8 cellular contexts compared by ENCODE assay signal in the genomic region with DNA sequence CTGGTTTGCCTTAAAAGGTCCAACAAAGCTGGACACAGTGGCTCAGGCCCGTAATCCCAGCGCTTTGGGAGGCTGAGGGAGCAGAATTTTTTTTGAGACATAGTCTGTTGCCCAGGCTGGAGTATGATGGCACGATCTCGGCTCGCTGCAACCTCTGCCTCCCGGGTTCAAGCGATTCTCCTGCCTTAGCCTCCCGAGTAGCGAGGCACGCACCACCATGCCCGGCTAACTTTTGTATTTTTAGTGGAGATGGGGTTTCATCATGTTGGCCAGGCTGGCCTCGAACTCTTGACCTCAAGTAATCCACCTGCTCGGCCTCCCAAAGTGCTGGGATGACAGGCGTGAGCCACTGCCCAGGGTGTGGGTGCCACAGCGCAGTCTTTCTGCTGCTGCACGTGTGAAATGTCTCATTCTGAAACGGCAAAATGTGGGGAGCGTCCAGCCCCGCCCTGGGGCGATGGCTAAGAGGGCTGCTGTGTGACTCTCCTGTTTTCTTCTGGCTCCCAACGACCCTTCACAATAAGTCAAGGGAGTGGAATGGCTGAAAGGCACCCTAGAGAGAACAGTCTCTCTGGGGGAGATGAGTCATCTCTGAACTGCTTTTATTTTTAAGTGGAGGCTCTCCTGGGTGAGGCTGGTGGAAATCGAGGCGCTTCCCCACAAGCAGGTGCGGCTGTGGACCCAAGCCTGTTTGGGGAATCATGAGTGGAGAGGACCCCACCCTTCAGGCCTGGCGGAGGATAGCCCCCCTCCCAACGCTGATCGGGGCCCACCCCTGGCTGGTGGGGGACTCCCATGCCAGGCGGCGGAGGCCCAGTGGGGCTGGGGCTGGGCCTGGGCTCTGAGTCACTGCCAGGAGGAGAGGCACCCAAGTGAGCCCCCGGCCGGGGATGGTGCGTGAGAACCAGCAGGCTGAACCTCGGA. TPM values are rescaled to one million over a fixed set of nuclear protein-coding genes. Genes with fewer than 3 reads are reported as not detected.
A peak's percentile ranks its signal among the peaks of the same experiment; 100 is the strongest.
DNase-seq lines count a peak whose midpoint lies in the region; ATAC-seq and TF ChIP-seq lines count a peak whose summit lies in the region.

No MANE protein-coding gene starts in this region.

- H3K9me3 ChIP-seq in left lung (no peaks in the 10 kb centered on the region), T-helper 17 cell (ENCODE audit: control insufficient read depth, low read length, poor library complexity, severe bottlenecking) (no peaks in the 10 kb centered on the region)

- peak overlapping the region; percentile 29 for H3K4me3 Mint-ChIP-seq in T-helper 2 cell treated with Interferon-gamma antibody and Interleukin-4, amounts not matched to agents 5 μg/mL and 100 μg/mL, for 36 hours
- H3K4me3 Mint-ChIP-seq in T-helper 17 cell, result no peak overlapping the region

- H3K27me3 Mint-ChIP-seq in T-helper 2 cell treated with Interferon-gamma antibody and Interleukin-4, amounts not matched to agents 5 μg/mL and 100 μg/mL, for 36 hours (ENCODE audit: low read depth), result peaks cover 3% of the 10 kb centered on the region
- no peaks in the 10 kb centered on the region for H3K27me3 Mint-ChIP-seq in T-helper 17 cell

- intact Hi-C loops in left lung (cut with DNase I), result no loop called here

- H3K27ac ChIP-seq in left lung, result no peak overlapping the region

- H3K9me3 Mint-ChIP-seq in T-helper 2 cell treated with Interferon-gamma antibody and Interleukin-4, amounts not matched to agents 5 μg/mL and 100 μg/mL, for 36 hours, result peaks cover 17% of the 10 kb centered on the region

- ATAC-seq in GM19328 (IDR thresholded peaks at IDR 0.05; ENCODE audit: unreplicated experiment) (peak; percentile 70), HG03159 (IDR thresholded peaks at IDR 0.05; ENCODE audit: unreplicated experiment) (peak; percentile 76), left lung (peak; percentile 57), T-helper 17 cell (no peak)

- TF ChIP-seq CTCF in left lung (IDR thresholded peaks at IDR 0.05), result no peak

- peaks cover 0 to 14% of the 10 kb centered on the region in 2 donors for H3K4me1 ChIP-seq in left lung

- DNase-seq in EH (ENCODE audit: low read depth) (peak; percentile 51), left lung (peak in 1 of 2 donors; percentile 80), cortex of kidney (lab: John Stamatoyannopoulos, UW) (no peak), NCI-H748 treated with DMSO at 0.1 percent for 48 hours (lab: John Stamatoyannopoulos, UW) (no peak), T-helper 17 cell (no peak)
- peak; percentile 48 for DNase-seq in T-helper 2 cell treated with Interferon-gamma antibody and Interleukin-4, amounts not matched to agents 5 μg/mL and 100 μg/mL, for 36 hours (ENCODE audit: low spot score)

- peaks cover 14% of the 10 kb centered on the region for H3K4me1 Mint-ChIP-seq in T-helper 2 cell treated with Interferon-gamma antibody and Interleukin-4, amounts not matched to agents 5 μg/mL and 100 μg/mL, for 36 hours (ENCODE audit: low read depth)
- H3K4me1 Mint-ChIP-seq in T-helper 17 cell, result peaks cover 5% of the 10 kb centered on the region

- H3K36me3 Mint-ChIP-seq in T-helper 2 cell treated with Interferon-gamma antibody and Interleukin-4, amounts not matched to agents 5 μg/mL and 100 μg/mL, for 36 hours (ENCODE audit: low read depth), result peaks cover 6% of the 10 kb centered on the region
- no peaks in the 10 kb centered on the region for H3K36me3 Mint-ChIP-seq in T-helper 17 cell (ENCODE audit: low read depth)

- H3K4me3 ChIP-seq in left lung, result no peak overlapping the region

- H3K36me3 ChIP-seq in left lung, result peaks cover 0 to 12% of the 10 kb centered on the region in 2 donors

- H3K27me3 ChIP-seq in left lung, result no peaks in the 10 kb centered on the region

- H3K27ac Mint-ChIP-seq in T-helper 2 cell treated with Interferon-gamma antibody and Interleukin-4, amounts not matched to agents 5 μg/mL and 100 μg/mL, for 36 hours, result peak overlapping the region; percentile 41
- no peak overlapping the region for H3K27ac Mint-ChIP-seq in T-helper 17 cell

RNA-seq across cellular contexts. Expression of gene ADAP1, which starts 18.1 kb away (rescaled TPM):
- total RNA-seq in left lung (10 to 100 TPM; 25.8 to 35.1 TPM), T-helper 17 cell (10 to 100 TPM in 1 of 2 donors, 1 to 10 TPM in 1; 6.7 to 15.4 TPM)

RNA-seq across cellular contexts. Expression of gene COX19, which starts 39.0 kb away (rescaled TPM):
- total RNA-seq in left lung, result 10 to 100 TPM in 1 of 2 donors, 1 to 10 TPM in 1; 9.1 to 10.8 TPM
- 10 to 100 TPM; 40.1 to 43.2 TPM for total RNA-seq in T-helper 17 cell

RNA-seq across cellular contexts. Expression of gene CYP2W1, which starts 46.6 kb away (rescaled TPM):
- total RNA-seq in left lung, result not detected
- total RNA-seq in T-helper 17 cell, result not detected

Comparison
In these comparisons a context has a peak if more than half of its experiments do, and no peak if none do; other contexts are left out.
1. DNase-seq: peak in EH (single experiment) and T-helper 2 cell treated with Interferon-gamma antibody and Interleukin-4, amounts not matched to agents 5 μg/mL and 100 μg/mL, for 36 hours (single experiment); none in cortex of kidney (single experiment), NCI-H748 treated with DMSO at 0.1 percent for 48 hours (single experiment) and T-helper 17 cell (0 of 3).